23 cellular contexts compared by ENCODE assay signal in genomic region chr9:72912476-72913381, GRCh38. TPM values are rescaled to one million over a fixed set of nuclear protein-coding genes. Genes with fewer than 3 reads are reported as not detected.
DNase-seq lines count a peak whose midpoint lies in the region; ATAC-seq and TF ChIP-seq lines count a peak whose summit lies in the region.
"Had no signal": no experiment of that assay in that cellular context is flagged by ENCODE, and none has a peak within 500 bp of the region (broad histone marks: within the 10 kb centered on the region; RNA-seq: fewer than 3 reads in every experiment).

No MANE protein-coding gene starts in this region.

- H3K9ac ChIP-seq in liver (ENCODE audit: low read depth in 1 of 2, low read length in 2 of 2): no peak overlapping the region

- TF ChIP-seq RAD21 in liver (IDR thresholded peaks at IDR 0.05): no peak

- POLR2A ChIA-PET in MCF 10A (lab: Yijun Ruan, JAX): no interaction called here
- POLR2A ChIA-PET in activated CD4-positive, alpha-beta memory T cell treated with anti-CD3 and anti-CD28 coated beads, Interleukin-2, amount 10 ng/mL, durations not matched to agents 7 days and 5 days (lab: Charles Lee): no interaction called here
- POLR2A ChIA-PET in activated CD4-positive, alpha-beta T cell treated with anti-CD3 and anti-CD28 coated beads, Interleukin-2, amount 10 ng/mL, durations not matched to agents 7 days and 5 days (lab: Charles Lee): no interaction called here

- H3K4me3 Mint-ChIP-seq in MCF 10A (ENCODE audit: unreplicated experiment): no peak overlapping the region
- H3K4me3 Mint-ChIP-seq in activated CD4-positive, alpha-beta memory T cell treated with anti-CD3 and anti-CD28 coated beads, Interleukin-2, amount 10 ng/mL, durations not matched to agents 7 days and 5 days: no peak overlapping the region
- H3K4me3 Mint-ChIP-seq in activated CD4-positive, alpha-beta T cell treated with anti-CD3 and anti-CD28 coated beads, Interleukin-2, amount 10 ng/mL, durations not matched to agents 7 days and 5 days: no peak overlapping the region
- H3K4me3 Mint-ChIP-seq: activated naive CD4-positive, alpha-beta T cell treated with anti-CD3 and anti-CD28 coated beads for 36 hours; neural crest cell; T-helper 17 cell had no signal

- peak; percentile 41 to 52 for ATAC-seq in gastrocnemius medialis
- ATAC-seq: PC-3, T-helper 17 cell had no signal

- peaks cover 38% of the 10 kb centered on the region for H3K27me3 Mint-ChIP-seq in MCF 10A (ENCODE audit: insufficient read depth, unreplicated experiment)
- H3K27me3 Mint-ChIP-seq in activated CD4-positive, alpha-beta memory T cell treated with anti-CD3 and anti-CD28 coated beads, Interleukin-2, amount 10 ng/mL, durations not matched to agents 7 days and 5 days: no peaks in the 10 kb centered on the region
- no peaks in the 10 kb centered on the region for H3K27me3 Mint-ChIP-seq in activated CD4-positive, alpha-beta T cell treated with anti-CD3 and anti-CD28 coated beads, Interleukin-2, amount 10 ng/mL, durations not matched to agents 7 days and 5 days

- H3K27me3 ChIP-seq in breast epithelium (no peaks in the 10 kb centered on the region), liver (ENCODE audit: control insufficient read depth in 4 of 4, insufficient read depth in 4 of 4, low read length in 3 of 4) (no peaks in the 10 kb centered on the region), gastrocnemius medialis (no peaks in the 10 kb centered on the region)
- H3K27me3 ChIP-seq: transverse colon had no signal

- TF ChIP-seq CTCF in breast epithelium (IDR thresholded peaks at IDR 0.05) (no peak), MCF 10A (IDR thresholded peaks at IDR 0.05; ENCODE audit: unreplicated experiment) (no peak), liver (IDR thresholded peaks at IDR 0.05; ENCODE audit: low read depth, low read length, missing input control) (no peak), gastrocnemius medialis (IDR thresholded peaks at IDR 0.05 in 4 of 5, conservative IDR thresholded peaks at IDR 0.05 in 1 of 5) (no peak)

- no peaks in the 10 kb centered on the region for H3K9me3 ChIP-seq in breast epithelium
- no peaks in the 10 kb centered on the region for H3K9me3 ChIP-seq in liver (ENCODE audit: control insufficient read depth in 4 of 4, low read length in 3 of 4)
- no peaks in the 10 kb centered on the region for H3K9me3 ChIP-seq in gastrocnemius medialis
- H3K9me3 ChIP-seq: SJCRH30, transverse colon had no signal

- TF ChIP-seq POLR2A in breast epithelium (IDR thresholded peaks at IDR 0.05) (no peak), gastrocnemius medialis (IDR thresholded peaks at IDR 0.05) (no peak)

- CTCF ChIA-PET in MCF 10A (lab: Yijun Ruan, JAX): interaction anchor here (0.6 to 0.8 kb wide), 3 partner anchors 19 to 110 kb away, joined by 3 to 4 read pairs (median 3); no protein-coding TSS in a partner anchor
- CTCF ChIA-PET in activated CD4-positive, alpha-beta memory T cell treated with anti-CD3 and anti-CD28 coated beads, Interleukin-2, amount 10 ng/mL, durations not matched to agents 7 days and 5 days (lab: Charles Lee): no interaction called here
- CTCF ChIA-PET in activated CD4-positive, alpha-beta T cell treated with anti-CD3 and anti-CD28 coated beads, Interleukin-2, amount 10 ng/mL, durations not matched to agents 7 days and 5 days (lab: Charles Lee): interaction anchor here (0.6 kb wide), 2 partner anchors 168 to 756 kb away, joined by 3 to 4 read pairs; no protein-coding TSS in a partner anchor

- in situ Hi-C loops in gastrocnemius medialis (cut with MboI; ENCODE audit: low sequenced_read_pairs in 4 of 4): no loop called here

- DNase-seq in breast epithelium (ENCODE audit: low spot score in 2 of 2) (no peak), MCF 10A (ENCODE audit: unreplicated experiment) (no peak), gastrocnemius medialis (no peak), GM03348 (ENCODE audit: low spot score) (no peak), HPDE6-E6E7 (ENCODE audit: extremely low spot score) (no peak)
- no peak for DNase-seq in activated CD4-positive, alpha-beta memory T cell treated with anti-CD3 and anti-CD28 coated beads, Interleukin-2, amount 10 ng/mL, durations not matched to agents 7 days and 5 days
- DNase-seq in activated CD4-positive, alpha-beta T cell treated with anti-CD3 and anti-CD28 coated beads, Interleukin-2, amount 10 ng/mL, durations not matched to agents 7 days and 5 days: no peak
- DNase-seq: activated naive CD4-positive, alpha-beta T cell treated with anti-CD3 and anti-CD28 coated beads for 36 hours; cerebellar nuclear complex; DMS53; erythroblast; kidney glomerular epithelial cell; midbrain; MV-4-11; NCI-H1694 treated with DMSO at 0.1 percent for 48 hours; NCI-H748 treated with DMSO at 0.1 percent for 48 hours; PC-3; SJCRH30; T-helper 17 cell; transverse colon had no signal

- no peaks in the 10 kb centered on the region for H3K36me3 ChIP-seq in breast epithelium
- peaks cover 2 to 67% (median 35%) of the 10 kb centered on the region in 4 donors for H3K36me3 ChIP-seq in liver (ENCODE audit: control insufficient read depth in 4 of 4, insufficient read depth in 3 of 4, low read depth in 1 of 4, low read length in 3 of 4)
- H3K36me3 ChIP-seq in gastrocnemius medialis: no peaks in the 10 kb centered on the region
- H3K36me3 ChIP-seq: SJCRH30 had no signal

- H3K4me1 ChIP-seq in breast epithelium (no peaks in the 10 kb centered on the region), liver (ENCODE audit: control insufficient read depth in 4 of 4, insufficient read depth in 4 of 4, low read length in 3 of 4) (peaks cover 0 to 2% (median 0%) of the 10 kb centered on the region in 4 donors), gastrocnemius medialis (no peaks in the 10 kb centered on the region)
- H3K4me1 ChIP-seq: SJCRH30, transverse colon had no signal

- WGBS in liver: 85% methylated on average over 7 of the region's 7 CpGs

- H3K27ac ChIP-seq in breast epithelium: peak overlapping the region; percentile 48 to 73
- H3K27ac ChIP-seq in liver (ENCODE audit: low read depth in 1 of 2, low read length in 2 of 2): peak overlapping the region in 1 of 2 donors; percentile 38
- peak overlapping the region; percentile 10 to 54 (median 44) for H3K27ac ChIP-seq in gastrocnemius medialis
- H3K27ac ChIP-seq: 22Rv1, SJCRH30 had no signal

- no peaks in the 10 kb centered on the region for H3K9me3 Mint-ChIP-seq in MCF 10A (ENCODE audit: unreplicated experiment)
- H3K9me3 Mint-ChIP-seq in activated CD4-positive, alpha-beta memory T cell treated with anti-CD3 and anti-CD28 coated beads, Interleukin-2, amount 10 ng/mL, durations not matched to agents 7 days and 5 days: no peaks in the 10 kb centered on the region
- H3K9me3 Mint-ChIP-seq in activated CD4-positive, alpha-beta T cell treated with anti-CD3 and anti-CD28 coated beads, Interleukin-2, amount 10 ng/mL, durations not matched to agents 7 days and 5 days: no peaks in the 10 kb centered on the region
- H3K9me3 Mint-ChIP-seq: activated naive CD4-positive, alpha-beta T cell treated with anti-CD3 and anti-CD28 coated beads for 36 hours; neural crest cell had no signal

- H3K27ac Mint-ChIP-seq in MCF 10A (ENCODE audit: low read depth, unreplicated experiment): no peak overlapping the region
- H3K27ac Mint-ChIP-seq in activated CD4-positive, alpha-beta memory T cell treated with anti-CD3 and anti-CD28 coated beads, Interleukin-2, amount 10 ng/mL, durations not matched to agents 7 days and 5 days: no peak overlapping the region
- no peak overlapping the region for H3K27ac Mint-ChIP-seq in activated CD4-positive, alpha-beta T cell treated with anti-CD3 and anti-CD28 coated beads, Interleukin-2, amount 10 ng/mL, durations not matched to agents 7 days and 5 days
- H3K27ac Mint-ChIP-seq: activated naive CD4-positive, alpha-beta T cell treated with anti-CD3 and anti-CD28 coated beads for 36 hours; T-helper 17 cell had no signal

- no peaks in the 10 kb centered on the region for H3K4me1 Mint-ChIP-seq in MCF 10A (ENCODE audit: insufficient read depth, unreplicated experiment)
- H3K4me1 Mint-ChIP-seq in activated CD4-positive, alpha-beta memory T cell treated with anti-CD3 and anti-CD28 coated beads, Interleukin-2, amount 10 ng/mL, durations not matched to agents 7 days and 5 days: no peaks in the 10 kb centered on the region
- no peaks in the 10 kb centered on the region for H3K4me1 Mint-ChIP-seq in activated CD4-positive, alpha-beta T cell treated with anti-CD3 and anti-CD28 coated beads, Interleukin-2, amount 10 ng/mL, durations not matched to agents 7 days and 5 days

- BruUV-seq in MCF 10A (replicated peaks; lab: Mats Ljungman, UMichigan): no TSS peak

- no peaks in the 10 kb centered on the region for H3K36me3 Mint-ChIP-seq in MCF 10A (ENCODE audit: insufficient read depth, unreplicated experiment)
- H3K36me3 Mint-ChIP-seq in activated CD4-positive, alpha-beta memory T cell treated with anti-CD3 and anti-CD28 coated beads, Interleukin-2, amount 10 ng/mL, durations not matched to agents 7 days and 5 days (ENCODE audit: low read depth): no peaks in the 10 kb centered on the region
- no peaks in the 10 kb centered on the region for H3K36me3 Mint-ChIP-seq in activated CD4-positive, alpha-beta T cell treated with anti-CD3 and anti-CD28 coated beads, Interleukin-2, amount 10 ng/mL, durations not matched to agents 7 days and 5 days (ENCODE audit: low read depth)

- intact Hi-C loops in breast epithelium (cut with DNase I; ENCODE audit: low total_unique reads) (no loop called here), MCF 10A (cut with micrococcal nuclease) (no loop called here), gastrocnemius medialis (cut with DNase I; ENCODE audit: low total_unique reads) (no loop called here)

- H3K4me3 ChIP-seq in breast epithelium (peak overlapping the region; percentile 8 to 28 (median 17)), liver (ENCODE audit: low read depth in 1 of 3, low read length in 3 of 3) (no peak overlapping the region), gastrocnemius medialis (no peak overlapping the region)
- H3K4me3 ChIP-seq: SJCRH30, transverse colon had no signal

TF ChIP-seq in liver, 16 proteins besides CTCF, POLR2A, EP300 and RAD21 (continues in another document):
- TF ChIP-seq MAX (IDR thresholded peaks at IDR 0.05) (peak; percentile 14), HNF4A (conservative IDR thresholded peaks at IDR 0.05) (no peak), YY1 (IDR thresholded peaks at IDR 0.05) (no peak), FOXA1 (IDR thresholded peaks at IDR 0.05) (no peak)

RNA-seq across cellular contexts. Expression of gene ALDH1A1, which starts 40.1 kb away (rescaled TPM):
- 100 to 1,000 TPM in 1 of 3 donors, 10 to 100 TPM in 2; 67.2 to 233 (median 80.1) TPM for total RNA-seq in breast epithelium
- total RNA-seq in MCF 10A (2022): not detected in 2 replicates
- 100 to 1,000 TPM; 178 to 208 TPM for total RNA-seq in liver
- 100 to 1,000 TPM; 118 to 433 TPM for polyA plus RNA-seq in liver
- total RNA-seq in gastrocnemius medialis: 10 to 100 TPM; 23.3 to 42.8 (median 30.9) TPM
- total RNA-seq in activated CD4-positive, alpha-beta memory T cell treated with anti-CD3 and anti-CD28 coated beads, Interleukin-2, amount 10 ng/mL, durations not matched to agents 7 days and 5 days: not detected
- not detected for total RNA-seq in activated CD4-positive, alpha-beta T cell treated with anti-CD3 and anti-CD28 coated beads, Interleukin-2, amount 10 ng/mL, durations not matched to agents 7 days and 5 days
- total RNA-seq: activated naive CD4-positive, alpha-beta T cell treated with anti-CD3 and anti-CD28 coated beads for 36 hours; PC-3 had no signal

Comparison
In these comparisons a context has a peak if more than half of its experiments do, and no peak if none do; other contexts are left out.
1. RNA of gene ALDH1A1, which starts 40.1 kb away (total RNA-seq): 178 to 208 TPM in liver, 67.2 to 233 TPM in breast epithelium and 23.3 to 42.8 TPM in gastrocnemius medialis; not detected in MCF 10A, not detected in activated CD4-positive, alpha-beta memory T cell treated with anti-CD3 and anti-CD28 coated beads, Interleukin-2, amount 10 ng/mL, durations not matched to agents 7 days and 5 days and not detected in activated CD4-positive, alpha-beta T cell treated with anti-CD3 and anti-CD28 coated beads, Interleukin-2, amount 10 ng/mL, durations not matched to agents 7 days and 5 days; every median in the first group is over 10 times any median in the second.
2. H3K4me3 ChIP-seq: peak in breast epithelium (3 of 3); none in liver (0 of 3) and gastrocnemius medialis (0 of 4).